ENCODE assay signal across 24 cellular contexts in the genomic region with DNA sequence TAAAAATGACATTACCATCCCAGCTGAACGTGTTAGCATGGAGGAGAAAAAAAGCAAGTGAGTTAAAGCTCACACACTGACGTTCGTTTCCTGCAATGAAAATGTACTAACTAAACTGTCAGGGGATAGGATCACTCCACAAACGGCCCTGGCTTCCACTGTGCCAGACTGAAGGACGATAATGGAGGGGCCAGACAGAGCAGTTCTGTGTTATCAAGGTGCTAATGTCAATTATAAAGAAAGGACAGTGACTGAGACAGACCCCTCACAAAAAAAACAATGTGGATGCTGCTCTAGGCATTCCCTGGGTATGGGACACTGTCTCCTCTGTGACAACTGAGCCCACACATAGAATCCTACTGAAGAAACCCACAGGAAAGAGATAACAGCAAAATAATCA. TPM values are rescaled to one million over a fixed set of nuclear protein-coding genes. Genes with fewer than 3 reads are reported as not detected.
DNase-seq lines count a peak whose midpoint lies in the region; ATAC-seq and TF ChIP-seq lines count a peak whose summit lies in the region.
"Had no signal": no experiment of that assay in that cellular context is flagged by ENCODE, and none has a peak within 500 bp of the region (broad histone marks: within the 10 kb centered on the region; RNA-seq: fewer than 3 reads in every experiment).

No MANE protein-coding gene starts in this region.

- no peaks in the 10 kb centered on the region for H3K9me3 ChIP-seq in WERI-Rb-1 (ENCODE audit: severe bottlenecking)
- no peaks in the 10 kb centered on the region for H3K9me3 ChIP-seq in smooth muscle cell (replicated peaks; ENCODE audit: low read depth)
- H3K9me3 ChIP-seq: A549, BE2C had no signal

- H3K9ac ChIP-seq in smooth muscle cell (ENCODE audit: low read depth): no peak overlapping the region
- H3K9ac ChIP-seq: BLaER1 treated with 17β-estradiol and CSF1 and Interleukin-3, amounts not matched to agents 10 nM and 100 nM had no signal

- no peaks in the 10 kb centered on the region for H3F3A ChIP-seq in smooth muscle cell (ENCODE audit: low read depth)

- DNase-seq in WERI-Rb-1 (no peak), glutamatergic neuron (no peak), smooth muscle cell (lab: John Stamatoyannopoulos, UW; ENCODE audit: unreplicated experiment) (no peak), dedifferentiated amniotic fluid mesenchymal stem cell (ENCODE audit: extremely low spot score) (no peak)
- DNase-seq in activated CD4-positive, alpha-beta T cell treated with anti-CD3 and anti-CD28 coated beads, Interleukin-2, amount 50 U/mL, for 1 hour: no peak
- DNase-seq: 8988T; ACHN; AML-193; Calu3; CD4-positive, alpha-beta memory T cell; COR-L47; DMS53; GF-D8; GOT3; H7; HCEC 1CT had no signal

- H3K4me1 Mint-ChIP-seq in glutamatergic neuron (ENCODE audit: low read depth, unreplicated experiment): peaks cover 13% of the 10 kb centered on the region

- WGBS in smooth muscle cell (ENCODE audit: low lambda C conversion rate): 64% methylated on average over 5 of the region's 5 CpGs

- peaks cover 1% of the 10 kb centered on the region for H3K9me3 Mint-ChIP-seq in glutamatergic neuron (ENCODE audit: unreplicated experiment)

- H3K4me3 ChIP-seq in WERI-Rb-1 (ENCODE audit: low read depth, low read length): no peak overlapping the region
- H3K4me3 ChIP-seq in smooth muscle cell: no peak overlapping the region
- H3K4me3 ChIP-seq: A549; BLaER1 treated with 17β-estradiol and CSF1 and Interleukin-3, amounts not matched to agents 10 nM and 100 nM had no signal

- peaks cover 4% of the 10 kb centered on the region for H3K36me3 Mint-ChIP-seq in glutamatergic neuron (ENCODE audit: unreplicated experiment)

- TF ChIP-seq CTCF in 22Rv1 (IDR thresholded peaks at IDR 0.05) (0 out of 2 replicates have a peak, but pooled peaks have one; percentile 1), WERI-Rb-1 (IDR thresholded peaks at IDR 0.05; ENCODE audit: low read depth, low read length) (no peak), glutamatergic neuron (IDR thresholded peaks at IDR 0.05; ENCODE audit: partially characterized antibody, unreplicated experiment) (no peak), smooth muscle cell (IDR thresholded peaks at IDR 0.05; ENCODE audit: borderline replicate concordance, insufficient read depth, poor library complexity, severe bottlenecking) (no peak)

- H3K4me1 ChIP-seq in smooth muscle cell (ENCODE audit: low read depth): no peaks in the 10 kb centered on the region
- H3K4me1 ChIP-seq: A549, BE2C had no signal

- no peaks in the 10 kb centered on the region for H3K79me2 ChIP-seq in smooth muscle cell (ENCODE audit: low read depth)

- no peak overlapping the region for H2AFZ ChIP-seq in smooth muscle cell (ENCODE audit: low read depth)

- H3K4me2 ChIP-seq in smooth muscle cell: peak overlapping the region; percentile 24
- H3K4me2 ChIP-seq: A549; BLaER1 treated with 17β-estradiol and CSF1 and Interleukin-3, amounts not matched to agents 10 nM and 100 nM had no signal

- H3K27ac ChIP-seq in 22Rv1: no peak overlapping the region
- peak overlapping the region; percentile 89 for H3K27ac ChIP-seq in WERI-Rb-1
- H3K27ac ChIP-seq in smooth muscle cell (ENCODE audit: low read depth): peak overlapping the region; percentile 87
- H3K27ac ChIP-seq: A549; BLaER1 treated with 17β-estradiol and CSF1 and Interleukin-3, amounts not matched to agents 10 nM and 100 nM had no signal

- no peaks in the 10 kb centered on the region for H4K20me1 ChIP-seq in smooth muscle cell (ENCODE audit: low read depth)
- H4K20me1 ChIP-seq: BLaER1 treated with 17β-estradiol and CSF1 and Interleukin-3, amounts not matched to agents 10 nM and 100 nM had no signal

- ATAC-seq in GM19023 (IDR thresholded peaks at IDR 0.05; ENCODE audit: unreplicated experiment) (no peak), GM19452 (IDR thresholded peaks at IDR 0.05; ENCODE audit: unreplicated experiment) (no peak)
- ATAC-seq: A549 had no signal

- H3K27me3 ChIP-seq in WERI-Rb-1 (ENCODE audit: insufficient read depth, low read depth, severe bottlenecking) (no peaks in the 10 kb centered on the region), smooth muscle cell (ENCODE audit: low read depth) (no peaks in the 10 kb centered on the region)
- H3K27me3 ChIP-seq: BE2C; BLaER1 treated with 17β-estradiol and CSF1 and Interleukin-3, amounts not matched to agents 10 nM and 100 nM had no signal

- no peaks in the 10 kb centered on the region for H3K27me3 Mint-ChIP-seq in glutamatergic neuron (ENCODE audit: unreplicated experiment)
- H3K27me3 Mint-ChIP-seq: CD4-positive, alpha-beta memory T cell had no signal

- peaks cover 45% of the 10 kb centered on the region for H3K36me3 ChIP-seq in WERI-Rb-1
- H3K36me3 ChIP-seq in smooth muscle cell (ENCODE audit: low read depth): no peaks in the 10 kb centered on the region
- H3K36me3 ChIP-seq: BE2C had no signal

- no peak overlapping the region for H3K4me3 Mint-ChIP-seq in glutamatergic neuron (ENCODE audit: unreplicated experiment)
- H3K4me3 Mint-ChIP-seq: CD4-positive, alpha-beta memory T cell had no signal

- H3K27ac Mint-ChIP-seq in glutamatergic neuron (ENCODE audit: unreplicated experiment): peak overlapping the region; percentile 67

RNA-seq across cellular contexts. Expression of gene SLC15A1, which starts 43.7 kb away (rescaled TPM):
- not detected for total RNA-seq in glutamatergic neuron (ENCODE audit: unreplicated experiment)
- total RNA-seq in smooth muscle cell: 0.31 and 0.72 TPM in 2 replicates
- 0.13 and 0.56 TPM in 2 replicates for polyA plus RNA-seq in smooth muscle cell
- total RNA-seq: CD4-positive, alpha-beta memory T cell; Daoy; G401 had no signal
- polyA plus RNA-seq: CD4-positive, alpha-beta memory T cell had no signal
